Comparison of ENCODE assay signal across 12 cellular contexts in the genomic region with DNA sequence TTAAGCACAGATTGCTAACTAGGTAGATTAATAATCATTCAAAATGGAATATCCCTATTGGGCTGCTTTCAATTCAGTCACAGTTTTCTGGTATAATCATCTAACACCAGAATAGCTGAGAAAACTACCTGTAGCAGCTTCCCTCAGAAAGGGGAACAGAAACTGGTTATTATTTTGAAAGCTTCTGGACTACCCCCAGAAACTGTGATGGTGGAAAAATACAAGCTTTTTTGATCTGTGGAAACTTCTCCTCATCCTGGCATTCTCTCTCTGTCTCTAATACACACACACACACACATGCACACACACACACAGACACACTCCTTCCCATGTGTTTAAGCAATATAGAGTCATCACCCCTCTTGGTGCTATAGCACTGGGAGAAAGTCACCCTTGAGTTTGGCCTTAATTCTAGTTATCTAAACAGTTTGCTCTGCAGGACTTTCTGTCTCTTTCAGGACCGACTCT.
DNase-seq lines count a peak whose midpoint lies in the region; ATAC-seq lines count a peak whose summit lies in the region.
"Had no signal": no experiment of that assay in that cellular context is flagged by ENCODE, and none has a peak within 500 bp of the region (broad histone marks: within the 10 kb centered on the region; RNA-seq: fewer than 3 reads in every experiment).

No MANE protein-coding gene starts in this region.

- H3K27me3 Mint-ChIP-seq in stimulated activated naive B cell treated with anti-CD40 and anti-IgM and Interleukin-4, amounts not matched to agents 10 μg/mL and 1 μg/mL and 100 μg/mL, for 72 hours = no peaks in the 10 kb centered on the region
- H3K27me3 Mint-ChIP-seq: activated CD8-positive, alpha-beta memory T cell treated with anti-CD3 and anti-CD28 coated beads, Interleukin-2, amount 10 ng/mL, durations not matched to agents 7 days and 5 days had no signal

- H3K27ac Mint-ChIP-seq in stimulated activated naive B cell treated with anti-CD40 and anti-IgM and Interleukin-4, amounts not matched to agents 10 μg/mL and 1 μg/mL and 100 μg/mL, for 72 hours = no peak overlapping the region
- H3K27ac Mint-ChIP-seq: activated CD8-positive, alpha-beta memory T cell treated with anti-CD3 and anti-CD28 coated beads, Interleukin-2, amount 10 ng/mL, durations not matched to agents 7 days and 5 days; T-helper 1 cell treated with Interleukin-12 subunit alpha and Interleukin-12 subunit beta and Interleukin-4 antibody, amounts not matched to agents 30 μg/mL and 1 μg/mL, for 36 hours had no signal

- peaks cover 0 to 2% of the 10 kb centered on the region in 2 donors for H3K4me1 Mint-ChIP-seq in stimulated activated naive B cell treated with anti-CD40 and anti-IgM and Interleukin-4, amounts not matched to agents 10 μg/mL and 1 μg/mL and 100 μg/mL, for 72 hours
- H3K4me1 Mint-ChIP-seq: activated CD8-positive, alpha-beta memory T cell treated with anti-CD3 and anti-CD28 coated beads, Interleukin-2, amount 10 ng/mL, durations not matched to agents 7 days and 5 days had no signal

- no peaks in the 10 kb centered on the region for H3K36me3 Mint-ChIP-seq in stimulated activated naive B cell treated with anti-CD40 and anti-IgM and Interleukin-4, amounts not matched to agents 10 μg/mL and 1 μg/mL and 100 μg/mL, for 72 hours
- H3K36me3 Mint-ChIP-seq: activated CD8-positive, alpha-beta memory T cell treated with anti-CD3 and anti-CD28 coated beads, Interleukin-2, amount 10 ng/mL, durations not matched to agents 7 days and 5 days had no signal

- peaks cover 0 to 2% of the 10 kb centered on the region in 2 donors for H3K9me3 Mint-ChIP-seq in stimulated activated naive B cell treated with anti-CD40 and anti-IgM and Interleukin-4, amounts not matched to agents 10 μg/mL and 1 μg/mL and 100 μg/mL, for 72 hours

- ATAC-seq in HG02571 (IDR thresholded peaks at IDR 0.05; ENCODE audit: unreplicated experiment) (peak; percentile 93), HG03280 (IDR thresholded peaks at IDR 0.05; ENCODE audit: unreplicated experiment) (peak; percentile 88)
- ATAC-seq in stimulated activated naive B cell treated with anti-CD40 and anti-IgM and Interleukin-4, amounts not matched to agents 10 μg/mL and 1 μg/mL and 100 μg/mL, for 72 hours (replicated peaks) = peak; percentile 69 to 85
- ATAC-seq: activated CD8-positive, alpha-beta memory T cell treated with anti-CD3 and anti-CD28 coated beads, Interleukin-2, amount 10 ng/mL, durations not matched to agents 7 days and 5 days had no signal

- DNase-seq in GM19240 (ENCODE audit: insufficient read length, low spot score) (peak; percentile 3), DMS114 treated with DMSO at 0.1 percent for 48 hours (lab: John Stamatoyannopoulos, UW; ENCODE audit: unreplicated experiment) (no peak), C1 segment of cervical spinal cord (lab: John Stamatoyannopoulos, UW) (no peak), SKM-1 (lab: John Stamatoyannopoulos, UW; ENCODE audit: unreplicated experiment) (no peak)
- no peak for DNase-seq in stimulated activated naive B cell treated with anti-CD40 and anti-IgM and Interleukin-4, amounts not matched to agents 10 μg/mL and 1 μg/mL and 100 μg/mL, for 72 hours
- DNase-seq: activated CD8-positive, alpha-beta memory T cell treated with anti-CD3 and anti-CD28 coated beads, Interleukin-2, amount 10 ng/mL, durations not matched to agents 7 days and 5 days; adrenal gland; DMS53; H7 had no signal

- H3K4me3 Mint-ChIP-seq in stimulated activated naive B cell treated with anti-CD40 and anti-IgM and Interleukin-4, amounts not matched to agents 10 μg/mL and 1 μg/mL and 100 μg/mL, for 72 hours = no peak overlapping the region
- H3K4me3 Mint-ChIP-seq: activated CD8-positive, alpha-beta memory T cell treated with anti-CD3 and anti-CD28 coated beads, Interleukin-2, amount 10 ng/mL, durations not matched to agents 7 days and 5 days; T-helper 1 cell treated with Interleukin-12 subunit alpha and Interleukin-12 subunit beta and Interleukin-4 antibody, amounts not matched to agents 30 μg/mL and 1 μg/mL, for 36 hours had no signal
